In the genomic region with DNA sequence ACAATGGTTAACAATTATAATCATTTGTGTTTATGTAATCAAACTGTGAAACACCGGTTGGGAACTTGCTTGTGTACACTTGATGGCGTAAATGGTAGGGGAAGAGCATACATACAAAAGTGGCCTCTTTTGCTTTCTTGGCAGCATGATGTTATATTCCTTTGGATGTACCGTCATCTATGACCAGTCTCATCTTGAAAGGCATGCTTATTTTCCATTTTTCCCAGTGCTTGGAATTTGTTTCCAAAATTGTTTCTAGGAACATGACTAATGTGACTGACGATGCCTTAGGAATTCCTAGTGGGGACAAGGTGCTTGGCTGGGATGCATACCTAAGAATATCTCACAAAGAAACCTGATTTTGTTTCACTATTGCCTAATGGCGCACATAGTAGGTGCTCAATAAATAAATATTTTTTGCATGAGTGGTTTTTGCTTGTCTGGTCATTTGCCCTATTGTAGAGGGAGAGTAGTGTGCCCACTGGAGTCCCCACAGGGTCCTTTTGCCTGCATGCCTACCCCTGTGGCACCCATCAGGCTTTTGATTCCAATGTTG, we compare ENCODE assay signal across 10 cellular contexts. TPM values are rescaled to one million over a fixed set of nuclear protein-coding genes. Genes with fewer than 3 reads are reported as not detected.
DNase-seq lines count a peak whose midpoint lies in the region; ATAC-seq lines count a peak whose summit lies in the region.
"Had no signal": no experiment of that assay in that cellular context is flagged by ENCODE, and none has a peak within 500 bp of the region (broad histone marks: within the 10 kb centered on the region; RNA-seq: fewer than 3 reads in every experiment).

No MANE protein-coding gene starts in this region.

- DNase-seq in LHCN-M2 (ENCODE audit: low read depth) (peak; percentile 55), AML-193 (lab: John Stamatoyannopoulos, UW) (no peak), C1 segment of cervical spinal cord (lab: John Stamatoyannopoulos, UW) (no peak)
- DNase-seq in natural killer cell treated with Interleukin-12 subunit alpha and Interleukin-12 subunit beta and Interleukin-15 and Interleukin-18, amount 100 ng/mL, for 72 hours (ENCODE audit: low spot score), result no peak
- DNase-seq: NCI-H1930 had no signal

- peaks cover 52% of the 10 kb centered on the region for H4K20me1 ChIP-seq in BLaER1

- peaks cover 19 to 25% of the 10 kb centered on the region in 2 donors for H3K4me1 Mint-ChIP-seq in natural killer cell treated with Interleukin-12 subunit alpha and Interleukin-12 subunit beta and Interleukin-15 and Interleukin-18, amount 100 ng/mL, for 72 hours (ENCODE audit: low read depth in 2 of 2)

- no peaks in the 10 kb centered on the region for H3K9me3 ChIP-seq in BLaER1

- H3K27ac ChIP-seq in BLaER1 (peak overlapping the region; percentile 60), cingulate gyrus (ENCODE audit: low read depth, low read length) (peak overlapping the region; percentile 81)

- peak overlapping the region; percentile 30; the same call in 1 of the 2 replicates for H3K9ac ChIP-seq in BLaER1

- H3K36me3 Mint-ChIP-seq in natural killer cell treated with Interleukin-12 subunit alpha and Interleukin-12 subunit beta and Interleukin-15 and Interleukin-18, amount 100 ng/mL, for 72 hours, result peaks cover 10% of the 10 kb centered on the region

- ATAC-seq in natural killer cell treated with Interleukin-12 subunit alpha and Interleukin-12 subunit beta and Interleukin-15 and Interleukin-18, amount 100 ng/mL, for 72 hours, result no peak
- ATAC-seq in GM21717 (IDR thresholded peaks at IDR 0.05; ENCODE audit: unreplicated experiment) (no peak), GM21737 (IDR thresholded peaks at IDR 0.05; ENCODE audit: unreplicated experiment) (no peak)

- H3K27me3 ChIP-seq in BLaER1, result no peaks in the 10 kb centered on the region

- no peaks in the 10 kb centered on the region for H3K9me3 Mint-ChIP-seq in natural killer cell treated with Interleukin-12 subunit alpha and Interleukin-12 subunit beta and Interleukin-15 and Interleukin-18, amount 100 ng/mL, for 72 hours

- H3K4me3 ChIP-seq in BLaER1, result no peak overlapping the region
- H3K4me3 ChIP-seq: lung had no signal

- peak overlapping the region in 1 of 2 donors; percentile 64 for H3K27ac Mint-ChIP-seq in natural killer cell treated with Interleukin-12 subunit alpha and Interleukin-12 subunit beta and Interleukin-15 and Interleukin-18, amount 100 ng/mL, for 72 hours

- peaks cover 98% of the 10 kb centered on the region for H3K36me3 ChIP-seq in BLaER1

- H3K4me2 ChIP-seq in BLaER1, result peak overlapping the region; percentile 83

- H3K4me1 ChIP-seq in BLaER1, result peaks cover 39% of the 10 kb centered on the region

- peak overlapping the region; percentile 19 for H3K4me3 Mint-ChIP-seq in natural killer cell treated with Interleukin-12 subunit alpha and Interleukin-12 subunit beta and Interleukin-15 and Interleukin-18, amount 100 ng/mL, for 72 hours

- no peaks in the 10 kb centered on the region for H3K27me3 Mint-ChIP-seq in natural killer cell treated with Interleukin-12 subunit alpha and Interleukin-12 subunit beta and Interleukin-15 and Interleukin-18, amount 100 ng/mL, for 72 hours

RNA-seq across cellular contexts. Expression of a gene that starts 45.5 kb away (rescaled TPM):
- 228 and 269 TPM in 2 replicates for total RNA-seq in LHCN-M2 (2014; rRNA removed)
- polyA plus RNA-seq in LHCN-M2 (2012), result 192 TPM
- total RNA-seq in natural killer cell treated with Interleukin-12 subunit alpha and Interleukin-12 subunit beta and Interleukin-15 and Interleukin-18, amount 100 ng/mL, for 72 hours, result 100 to 1,000 TPM in 1 of 2 donors, 10 to 100 TPM in 1; 95.6 to 158 TPM

RNA-seq across cellular contexts. Expression of a gene that starts 54.9 kb away (rescaled TPM):
- total RNA-seq in LHCN-M2 (2014; rRNA removed), result 3.3 and 6.8 TPM in 2 replicates
- polyA plus RNA-seq in LHCN-M2 (2012), result 4.0 TPM
- total RNA-seq in natural killer cell treated with Interleukin-12 subunit alpha and Interleukin-12 subunit beta and Interleukin-15 and Interleukin-18, amount 100 ng/mL, for 72 hours, result 1 to 10 TPM; 4.8 to 9.7 TPM
